10 cellular contexts compared by ENCODE assay signal in the genomic region with DNA sequence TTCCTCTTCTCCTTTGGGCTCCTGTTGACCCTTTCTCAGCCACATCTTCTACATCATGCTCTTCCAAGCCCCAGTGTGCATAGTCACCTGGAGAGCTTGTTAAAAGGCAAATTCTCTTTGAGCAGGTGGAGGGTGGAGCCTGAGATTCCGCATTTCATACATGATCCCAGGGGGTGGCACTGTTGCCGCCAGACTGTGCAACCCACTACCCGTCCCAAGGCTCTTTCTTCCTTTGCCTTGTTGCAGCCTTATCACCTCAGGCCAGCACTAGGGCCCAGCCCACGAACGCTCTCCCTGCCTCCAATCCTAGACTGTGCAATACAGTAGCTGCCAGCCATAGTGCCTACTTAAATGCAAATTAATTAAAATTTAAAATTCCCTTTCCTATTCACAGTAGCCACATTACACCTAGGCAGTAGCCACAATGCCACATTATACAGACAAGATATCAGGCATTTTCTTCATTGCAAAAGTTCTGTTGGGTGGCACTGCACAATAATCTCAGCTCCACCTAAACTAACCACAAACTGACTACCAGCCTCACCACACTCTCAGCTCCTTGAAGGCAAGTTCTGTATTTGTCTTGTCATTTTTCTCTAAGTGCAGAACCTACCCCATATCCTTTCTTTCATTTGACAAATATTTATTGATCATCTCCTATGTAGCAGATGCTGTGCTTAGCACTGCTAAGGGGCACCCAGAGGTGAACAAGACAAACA. TPM values are rescaled to one million over a fixed set of nuclear protein-coding genes. Genes with fewer than 3 reads are reported as not detected.
DNase-seq lines count a peak whose midpoint lies in the region; ATAC-seq and TF ChIP-seq lines count a peak whose summit lies in the region.
"Had no signal": no experiment of that assay in that cellular context is flagged by ENCODE, and none has a peak within 500 bp of the region (broad histone marks: within the 10 kb centered on the region; RNA-seq: fewer than 3 reads in every experiment).

No MANE protein-coding gene starts in this region.

- H3K36me3 Mint-ChIP-seq in activated T-helper 17 cell treated with anti-CD3 and anti-CD28 coated beads, Interleukin-2, amount 50 U/mL, for 72 hours (ENCODE audit: low read depth), result no peaks in the 10 kb centered on the region
- H3K36me3 Mint-ChIP-seq in naive B cell, result no peaks in the 10 kb centered on the region

- ATAC-seq in activated T-helper 17 cell treated with anti-CD3 and anti-CD28 coated beads, Interleukin-2, amount 50 U/mL, for 72 hours (replicated peaks), result peak; percentile 22
- ATAC-seq in naive B cell (ENCODE audit: low read depth in 2 of 2), result peak; percentile 22 to 39

- peaks cover 51% of the 10 kb centered on the region for H3K27me3 Mint-ChIP-seq in activated T-helper 17 cell treated with anti-CD3 and anti-CD28 coated beads, Interleukin-2, amount 50 U/mL, for 72 hours
- H3K27me3 Mint-ChIP-seq in naive B cell, result peaks cover 71 to 91% (median 90%) of the 10 kb centered on the region in 3 donors

- no peaks in the 10 kb centered on the region for H3K4me1 Mint-ChIP-seq in activated T-helper 17 cell treated with anti-CD3 and anti-CD28 coated beads, Interleukin-2, amount 50 U/mL, for 72 hours
- peaks cover 8 to 24% (median 13%) of the 10 kb centered on the region in 3 donors for H3K4me1 Mint-ChIP-seq in naive B cell

- 0 out of 2 replicates have a peak, but pooled peaks have one; percentile 4 for TF ChIP-seq CTCF in GM12875 (IDR thresholded peaks at IDR 0.05; ENCODE audit: borderline replicate concordance, insufficient read depth, low read depth, low read length)

- H3K9me3 Mint-ChIP-seq in activated T-helper 17 cell treated with anti-CD3 and anti-CD28 coated beads, Interleukin-2, amount 50 U/mL, for 72 hours, result no peaks in the 10 kb centered on the region
- H3K9me3 Mint-ChIP-seq in naive B cell, result no peaks in the 10 kb centered on the region
- H3K9me3 Mint-ChIP-seq: central memory CD8-positive, alpha-beta T cell; naive thymus-derived CD8-positive, alpha-beta T cell had no signal

- no peak overlapping the region for H3K4me3 Mint-ChIP-seq in activated T-helper 17 cell treated with anti-CD3 and anti-CD28 coated beads, Interleukin-2, amount 50 U/mL, for 72 hours
- H3K4me3 Mint-ChIP-seq in naive B cell, result no peak overlapping the region
- H3K4me3 Mint-ChIP-seq: central memory CD8-positive, alpha-beta T cell had no signal

- H3K27ac Mint-ChIP-seq in activated T-helper 17 cell treated with anti-CD3 and anti-CD28 coated beads, Interleukin-2, amount 50 U/mL, for 72 hours, result no peak overlapping the region
- no peak overlapping the region for H3K27ac Mint-ChIP-seq in naive B cell

- peak; percentile 29 for DNase-seq in M059J (ENCODE audit: low read depth)
- DNase-seq in naive B cell, result no peak
- DNase-seq in SK-N-DZ (ENCODE audit: low spot score), result no peak
- DNase-seq in activated gamma-delta T cell treated with Interleukin-2 at 50 U/mL for 16 hours, result no peak
- DNase-seq in NCI-H524 treated with DMSO at 0.1 percent for 48 hours (lab: John Stamatoyannopoulos, UW), result no peak
- DNase-seq: naive thymus-derived CD8-positive, alpha-beta T cell had no signal

- H3K4me3 ChIP-seq in GM12875 (ENCODE audit: low read depth, low read length), result no peak overlapping the region

RNA-seq across cellular contexts. Expression of a gene that starts 4.6 kb away (rescaled TPM):
- not detected in 2 replicates for total RNA-seq in M059J (2014; rRNA removed; shearing (Covaris generic))
- total RNA-seq in activated T-helper 17 cell treated with anti-CD3 and anti-CD28 coated beads, Interleukin-2, amount 50 U/mL, for 72 hours, result not detected
- not detected for polyA plus RNA-seq in naive B cell (ENCODE audit: low read depth in 6 of 6)
- not detected in 2 replicates for polyA plus RNA-seq in SK-N-DZ (2014; cell fraction: cytosol; rRNA removed)
- polyA plus RNA-seq in SK-N-DZ (2014; cell fraction: nucleus; rRNA removed), result not detected in 2 replicates
- total RNA-seq: naive thymus-derived CD8-positive, alpha-beta T cell had no signal
- polyA plus RNA-seq: naive thymus-derived CD8-positive, alpha-beta T cell had no signal

RNA-seq across cellular contexts. Expression of a gene that starts 19.5 kb away (rescaled TPM):
- total RNA-seq in M059J (2014; rRNA removed; shearing (Covaris generic)), result not detected in 2 replicates
- not detected for total RNA-seq in activated T-helper 17 cell treated with anti-CD3 and anti-CD28 coated beads, Interleukin-2, amount 50 U/mL, for 72 hours
- under 1 TPM in 3 of 6 donors, not detected in 3; 0.18 to 0.64 (median 0.20) TPM for polyA plus RNA-seq in naive B cell (ENCODE audit: low read depth in 6 of 6)
- polyA plus RNA-seq in SK-N-DZ (2014; cell fraction: cytosol; rRNA removed), result not detected in 2 replicates
- not detected in 2 replicates for polyA plus RNA-seq in SK-N-DZ (2014; cell fraction: nucleus; rRNA removed)
- total RNA-seq: naive thymus-derived CD8-positive, alpha-beta T cell; RPMI7951 had no signal
- polyA plus RNA-seq: naive thymus-derived CD8-positive, alpha-beta T cell had no signal

RNA-seq across cellular contexts. Expression of a gene that starts 56.1 kb away (rescaled TPM):
- total RNA-seq in M059J (2014; rRNA removed; shearing (Covaris generic)), result not detected in 2 replicates
- not detected for total RNA-seq in activated T-helper 17 cell treated with anti-CD3 and anti-CD28 coated beads, Interleukin-2, amount 50 U/mL, for 72 hours
- polyA plus RNA-seq in naive B cell (ENCODE audit: low read depth in 6 of 6), result not detected
- 0.05 TPM in 1 of 2 replicates, not detected in the other for polyA plus RNA-seq in SK-N-DZ (2014; cell fraction: cytosol; rRNA removed)
- 0.25 and 1.2 TPM in 2 replicates for polyA plus RNA-seq in SK-N-DZ (2014; cell fraction: nucleus; rRNA removed)
- total RNA-seq: naive thymus-derived CD8-positive, alpha-beta T cell; RPMI7951 had no signal
- polyA plus RNA-seq: naive thymus-derived CD8-positive, alpha-beta T cell had no signal
